9 cellular contexts compared by ENCODE assay signal in the genomic region with DNA sequence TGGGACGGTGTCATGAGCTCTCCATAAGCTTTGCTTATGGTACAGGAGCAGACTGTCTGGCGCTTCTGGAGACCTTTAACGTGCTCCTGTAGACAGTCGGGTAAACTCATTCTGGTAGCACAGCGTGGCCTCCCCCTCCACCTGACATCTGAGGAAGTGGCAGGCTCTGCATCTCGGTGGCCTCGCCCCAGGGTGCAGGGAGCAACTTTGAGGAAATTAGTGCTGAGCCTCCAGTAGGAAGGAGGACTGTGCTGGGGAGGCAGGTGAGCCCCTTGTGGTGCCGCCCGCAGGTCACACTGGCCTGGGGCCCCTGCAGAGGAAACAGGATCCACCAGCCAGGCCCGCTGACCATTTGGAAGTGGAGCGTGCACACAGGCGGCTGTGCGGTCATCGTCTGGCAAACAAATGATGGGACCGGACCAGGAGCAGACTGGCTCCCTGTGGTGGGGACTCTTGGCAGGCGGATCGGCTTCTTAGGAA. TPM values are rescaled to one million over a fixed set of nuclear protein-coding genes. Genes with fewer than 3 reads are reported as not detected.
A peak's percentile ranks its signal among the peaks of the same experiment; 100 is the strongest.
DNase-seq lines count a peak whose midpoint lies in the region; ATAC-seq and TF ChIP-seq lines count a peak whose summit lies in the region.
"Had no signal": no experiment of that assay in that cellular context is flagged by ENCODE, and none has a peak within 500 bp of the region (broad histone marks: within the 10 kb centered on the region; RNA-seq: fewer than 3 reads in every experiment).

No MANE protein-coding gene starts in this region.

- H3K4me2 ChIP-seq in HCT116 (ENCODE audit: low read length) (peak overlapping the region; percentile 80), smooth muscle cell (peak overlapping the region; percentile 50)

- H3K9ac ChIP-seq in HCT116 (ENCODE audit: low read length), result peak overlapping the region; percentile 41
- peak overlapping the region; percentile 64 for H3K9ac ChIP-seq in smooth muscle cell (ENCODE audit: low read depth)

- intact Hi-C loops in HCT116 (cut with micrococcal nuclease), result no loop called here

- H3K4me1 ChIP-seq in HCT116 (ENCODE audit: control insufficient read depth in 1 of 2, insufficient read depth in 2 of 2, low read length in 2 of 2), result peaks cover 64 to 70% of the 10 kb centered on the region in 2 experiments
- peaks cover 36% of the 10 kb centered on the region for H3K4me1 ChIP-seq in smooth muscle cell (ENCODE audit: low read depth)

- no peaks in the 10 kb centered on the region for H4K20me1 ChIP-seq in HCT116 (ENCODE audit: insufficient read depth)
- no peaks in the 10 kb centered on the region for H4K20me1 ChIP-seq in smooth muscle cell (ENCODE audit: low read depth)

- peak overlapping the region in 1 of 2 experiments; percentile 27; a peak in 1 of 4 replicates for H3K4me3 ChIP-seq in HCT116 (replicated peaks in 1 of 2; ENCODE audit: low read depth in 1 of 2, low read length in 2 of 2)
- no peak overlapping the region for H3K4me3 ChIP-seq in fibroblast of mammary gland (ENCODE audit: control insufficient read depth, low read depth, low read length)
- no peak overlapping the region for H3K4me3 ChIP-seq in smooth muscle cell

- peak overlapping the region; percentile 63 for H3K27ac Mint-ChIP-seq in T-helper 17 cell

- peaks cover 18% of the 10 kb centered on the region for H3K4me1 Mint-ChIP-seq in T-helper 17 cell

- RAD21 ChIA-PET in HCT116 (lab: Charles Lee; ENCODE audit: low non-redundant PET in 1 of 2, low total read pairs in 2 of 2, uncharacterized antibody in 2 of 2, unreplicated experiment in 2 of 2), result no interaction called here

- H3K4me3 Mint-ChIP-seq in T-helper 17 cell, result peak overlapping the region; percentile 31

- H3K9me2 ChIP-seq in HCT116 (ENCODE audit: insufficient read depth), result no peaks in the 10 kb centered on the region

- H3K36me3 Mint-ChIP-seq in T-helper 17 cell (ENCODE audit: low read depth), result peaks cover 9% of the 10 kb centered on the region

- H3K9me3 ChIP-seq in HCT116 (ENCODE audit: control insufficient read depth in 1 of 2, insufficient read depth in 1 of 2, low read depth in 1 of 2, low read length in 2 of 2) (no peaks in the 10 kb centered on the region), T-helper 17 cell (ENCODE audit: control insufficient read depth, low read length, poor library complexity, severe bottlenecking) (no peaks in the 10 kb centered on the region), smooth muscle cell (replicated peaks; ENCODE audit: low read depth) (no peaks in the 10 kb centered on the region)

- H3K27ac ChIP-seq in HCT116 (ENCODE audit: low read depth, low read length) (peak overlapping the region; percentile 87), smooth muscle cell (ENCODE audit: low read depth) (peak overlapping the region; percentile 81)

- DNase-seq in HCT116 (ENCODE audit: low read depth, low spot score), result no peak
- DNase-seq in T-helper 17 cell, result no peak
- peak; percentile 59 for DNase-seq in fibroblast of mammary gland (ENCODE audit: low read depth)
- DNase-seq in smooth muscle cell (lab: John Stamatoyannopoulos, UW; ENCODE audit: unreplicated experiment), result no peak
- no peak for DNase-seq in NCI-H1048 (lab: John Stamatoyannopoulos, UW)
- no peak for DNase-seq in DMS79 treated with DMSO at 0.1 percent for 48 hours (lab: John Stamatoyannopoulos, UW)
- DNase-seq: NCI-H1092 treated with DMSO at 0.1 percent for 48 hours had no signal

- H3K27me3 ChIP-seq in HCT116 (ENCODE audit: insufficient read depth, low read length) (no peaks in the 10 kb centered on the region), smooth muscle cell (ENCODE audit: low read depth) (no peaks in the 10 kb centered on the region)

- H3K79me2 ChIP-seq in HCT116 (ENCODE audit: insufficient read depth, low read length), result no peaks in the 10 kb centered on the region; the same call in 1 of the 2 replicates
- peaks cover 4% of the 10 kb centered on the region for H3K79me2 ChIP-seq in smooth muscle cell (ENCODE audit: low read depth)

- TF ChIP-seq POLR2A in HCT116 (IDR thresholded peaks at IDR 0.05; ENCODE audit: borderline replicate concordance, extremely low read depth, insufficient read depth, insufficient read length), result no peak

- H3F3A ChIP-seq in smooth muscle cell (ENCODE audit: low read depth), result peaks cover 32% of the 10 kb centered on the region

- no peak for TF ChIP-seq RAD21 in HCT116 (IDR thresholded peaks at IDR 0.05; ENCODE audit: low read depth)

- no peak overlapping the region for H2AFZ ChIP-seq in HCT116 (ENCODE audit: low read depth, low read length, poor library complexity, severe bottlenecking)
- no peak overlapping the region for H2AFZ ChIP-seq in smooth muscle cell (ENCODE audit: low read depth)

- WGBS in smooth muscle cell (ENCODE audit: low lambda C conversion rate), result 82% methylated on average over 17 of the region's 17 CpGs

- POLR2A ChIA-PET in HCT116 (lab: Charles Lee), result interaction anchor here (1.2 kb wide), 1 partner anchor 18 kb away, joined by 3 read pairs; no protein-coding TSS in a partner anchor

- CTCF ChIA-PET in HCT116 (lab: Charles Lee), result interaction anchor here (2.7 kb wide), 1 partner anchor 13 kb away, joined by 13 read pairs; no protein-coding TSS in a partner anchor

- ATAC-seq in HCT116 (peak; percentile 41), T-helper 17 cell (no peak), HG03280 (IDR thresholded peaks at IDR 0.05; ENCODE audit: unreplicated experiment) (no peak), HG02938 (IDR thresholded peaks at IDR 0.05; ENCODE audit: unreplicated experiment) (no peak)

- H3K27me3 Mint-ChIP-seq in T-helper 17 cell, result no peaks in the 10 kb centered on the region

- TF ChIP-seq CTCF in HCT116 (IDR thresholded peaks at IDR 0.05 in 2 of 3, conservative IDR thresholded peaks at IDR 0.05 in 1 of 3; ENCODE audit: borderline replicate concordance in 1 of 3, insufficient read depth in 1 of 3, low read depth in 2 of 3, low read length in 2 of 3) (no peak), fibroblast of mammary gland (conservative IDR thresholded peaks at IDR 0.05; ENCODE audit: control insufficient read depth, insufficient read depth, low read depth, low read length) (no peak), smooth muscle cell (IDR thresholded peaks at IDR 0.05; ENCODE audit: borderline replicate concordance, insufficient read depth, poor library complexity, severe bottlenecking) (no peak)

- H3K36me3 ChIP-seq in HCT116 (ENCODE audit: control insufficient read depth in 1 of 2, insufficient read depth in 2 of 2, low read length in 2 of 2) (no peaks in the 10 kb centered on the region), smooth muscle cell (ENCODE audit: low read depth) (peaks cover 8% of the 10 kb centered on the region)

- BruUV-seq in HCT116 (replicated peaks; lab: Mats Ljungman, UMichigan), result no TSS peak

TF ChIP-seq in HCT116, 20 proteins besides CTCF, POLR2A, EP300 and RAD21:
- no peak for TF ChIP-seq CBX3 (IDR thresholded peaks at IDR 0.05; ENCODE audit: low read depth)
- TF ChIP-seq YY1 (IDR thresholded peaks at IDR 0.05; ENCODE audit: extremely low read depth, insufficient replicate concordance, low read depth, low read length), result no peak
- no peak for TF ChIP-seq JUND (IDR thresholded peaks at IDR 0.05)
- TF ChIP-seq ZNF274 (IDR thresholded peaks at IDR 0.05; ENCODE audit: low read depth, low read length), result no peak
- TF ChIP-seq EZH2 (IDR thresholded peaks at IDR 0.05), result no peak
- no peak for TF ChIP-seq SRF (IDR thresholded peaks at IDR 0.05; ENCODE audit: low read depth)
- TF ChIP-seq TCF7L2 (IDR thresholded peaks at IDR 0.05; ENCODE audit: borderline replicate concordance, extremely low read depth, insufficient read depth, insufficient read length), result no peak
- no peak for TF ChIP-seq EZH2phosphoT487 (IDR thresholded peaks at IDR 0.05; ENCODE audit: borderline replicate concordance)
- TF ChIP-seq, protein P1, sequence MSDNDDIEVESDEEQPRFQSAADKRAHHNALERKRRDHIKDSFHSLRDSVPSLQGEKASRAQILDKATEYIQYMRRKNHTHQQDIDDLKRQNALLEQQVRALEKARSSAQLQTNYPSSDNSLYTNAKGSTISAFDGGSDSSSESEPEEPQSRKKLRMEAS (IDR thresholded peaks at IDR 0.05), result no peak
- no peak for TF ChIP-seq POLR2AphosphoS5 (IDR thresholded peaks at IDR 0.05; ENCODE audit: low read depth, low read length)
- no peak for TF ChIP-seq SP1 (IDR thresholded peaks at IDR 0.05; ENCODE audit: low read depth)
- TF ChIP-seq ELF1 (IDR thresholded peaks at IDR 0.05; ENCODE audit: borderline replicate concordance, low read depth), result no peak
- TF ChIP-seq EGR1 (IDR thresholded peaks at IDR 0.05; ENCODE audit: low read depth), result no peak
- TF ChIP-seq, protein P2, sequence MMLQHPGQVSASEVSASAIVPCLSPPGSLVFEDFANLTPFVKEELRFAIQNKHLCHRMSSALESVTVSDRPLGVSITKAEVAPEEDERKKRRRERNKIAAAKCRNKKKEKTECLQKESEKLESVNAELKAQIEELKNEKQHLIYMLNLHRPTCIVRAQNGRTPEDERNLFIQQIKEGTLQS (IDR thresholded peaks at IDR 0.05), result no peak
- no peak for TF ChIP-seq ZFX (IDR thresholded peaks at IDR 0.05)

RNA-seq across cellular contexts. Expression of a gene that starts 57.9 kb away (rescaled TPM):
- total RNA-seq in HCT116 (2021; ENCODE audit: unreplicated experiment), result 23.9 TPM
- 11.6 and 12.6 TPM in 2 replicates for polyA plus RNA-seq in HCT116 (2012)
- 10 to 100 TPM; 43.6 to 45.0 TPM for total RNA-seq in T-helper 17 cell
- 6.1 TPM in 2 replicates for total RNA-seq in smooth muscle cell
- 6.0 and 11.5 TPM in 2 replicates for polyA plus RNA-seq in smooth muscle cell
